Comparison of ENCODE assay signal across 8 cellular contexts in the genomic region with DNA sequence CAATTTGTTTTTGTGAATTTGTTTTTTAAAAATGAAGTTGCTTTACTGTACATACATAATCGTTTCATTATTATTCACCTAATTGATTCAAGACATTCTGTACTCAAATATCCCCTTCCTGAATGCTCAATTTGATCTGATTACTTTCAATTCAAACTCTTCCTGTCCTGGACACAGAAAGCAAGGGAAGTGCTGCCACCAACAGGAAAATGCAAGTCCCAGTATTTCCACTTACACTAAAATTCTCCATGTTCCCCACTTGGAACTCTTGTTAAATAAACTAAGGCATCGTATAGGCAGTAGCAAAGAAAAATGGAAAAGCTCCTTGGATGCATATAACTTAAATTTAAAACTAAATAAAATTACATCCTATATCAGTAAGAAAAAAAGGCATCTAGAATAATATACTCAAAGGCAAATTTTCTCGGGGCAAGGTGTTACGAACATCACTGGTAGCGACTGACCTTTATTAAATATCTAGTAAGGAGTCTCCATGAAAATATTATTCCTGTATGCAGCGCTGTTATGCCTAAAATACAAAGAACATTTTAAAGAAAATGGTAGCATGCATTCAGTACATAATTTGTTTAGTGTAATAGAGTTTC.
DNase-seq lines count a peak whose midpoint lies in the region; ATAC-seq and TF ChIP-seq lines count a peak whose summit lies in the region.

No MANE protein-coding gene starts in this region.

- no peaks in the 10 kb centered on the region for H3K36me3 ChIP-seq in mammary epithelial cell (ENCODE audit: insufficient read depth, low read length)

- intact Hi-C loops in mammary epithelial cell (cut with micrococcal nuclease): loop anchor here (1.0 to 5.0 kb wide), 2 partner anchors 150 to 806 kb away; no protein-coding TSS in a partner anchor
- intact Hi-C loops in activated CD8-positive, alpha-beta T cell treated with anti-CD3 and anti-CD28 coated beads for 36 hours (cut with micrococcal nuclease): no loop called here

- no peak overlapping the region for H3K9ac ChIP-seq in mammary epithelial cell (ENCODE audit: insufficient read depth, low read length)

- H3K4me3 Mint-ChIP-seq in nephron progenitor cell: no peak overlapping the region
- H3K4me3 Mint-ChIP-seq in activated CD8-positive, alpha-beta T cell treated with anti-CD3 and anti-CD28 coated beads for 36 hours: no peak overlapping the region

- no peaks in the 10 kb centered on the region for H3K4me1 Mint-ChIP-seq in nephron progenitor cell
- H3K4me1 Mint-ChIP-seq in activated CD8-positive, alpha-beta T cell treated with anti-CD3 and anti-CD28 coated beads for 36 hours (ENCODE audit: low read depth): no peaks in the 10 kb centered on the region

- H2AFZ ChIP-seq in mammary epithelial cell (ENCODE audit: low read depth, low read length): no peak overlapping the region

- no peaks in the 10 kb centered on the region for H3K9me3 ChIP-seq in mammary epithelial cell (replicated peaks; ENCODE audit: insufficient read depth, low read length)

- H3K4me2 ChIP-seq in mammary epithelial cell (ENCODE audit: insufficient read depth, low read depth, low read length): no peak overlapping the region

- H3K36me3 Mint-ChIP-seq in nephron progenitor cell (ENCODE audit: low read depth): no peaks in the 10 kb centered on the region
- H3K36me3 Mint-ChIP-seq in activated CD8-positive, alpha-beta T cell treated with anti-CD3 and anti-CD28 coated beads for 36 hours (ENCODE audit: low read depth): no peaks in the 10 kb centered on the region

- TF ChIP-seq CTCF in mammary epithelial cell (conservative IDR thresholded peaks at IDR 0.05 in 1 of 2, IDR thresholded peaks at IDR 0.05 in 1 of 2; ENCODE audit: extremely low read depth in 1 of 2, insufficient read depth in 1 of 2, low read depth in 1 of 2, low read length in 2 of 2) (peak; percentile 44 to 68), nephron progenitor cell (IDR thresholded peaks at IDR 0.05) (peak; percentile 49)
- no peak for TF ChIP-seq CTCF in activated CD8-positive, alpha-beta T cell treated with anti-CD3 and anti-CD28 coated beads for 36 hours (IDR thresholded peaks at IDR 0.05)

- H4K20me1 ChIP-seq in mammary epithelial cell (ENCODE audit: insufficient read depth, low read length): no peaks in the 10 kb centered on the region

- DNase-seq in GM03348 (ENCODE audit: low spot score): peak; percentile 46
- DNase-seq in NCI-H1105 (lab: John Stamatoyannopoulos, UW): peak; percentile 39
- peak; percentile 27 for DNase-seq in mammary epithelial cell
- no peak for DNase-seq in nephron progenitor cell
- DNase-seq in activated CD8-positive, alpha-beta T cell treated with anti-CD3 and anti-CD28 coated beads for 36 hours: no peak
- no peak for DNase-seq in NCI-H2171 treated with DMSO at 0.1 percent for 48 hours (lab: John Stamatoyannopoulos, UW)
- DNase-seq in 8988T: no peak
- DNase-seq in NOMO-1 (lab: John Stamatoyannopoulos, UW; ENCODE audit: unreplicated experiment in 2 of 2): no peak

- peaks cover 3% of the 10 kb centered on the region for H3K27me3 Mint-ChIP-seq in nephron progenitor cell (ENCODE audit: low read depth, poor library complexity)
- peaks cover 1% of the 10 kb centered on the region for H3K27me3 Mint-ChIP-seq in activated CD8-positive, alpha-beta T cell treated with anti-CD3 and anti-CD28 coated beads for 36 hours

- BruUV-seq in mammary epithelial cell (replicated peaks; lab: Mats Ljungman, UMichigan): no TSS peak

- H3K27ac Mint-ChIP-seq in nephron progenitor cell: no peak overlapping the region
- no peak overlapping the region for H3K27ac Mint-ChIP-seq in activated CD8-positive, alpha-beta T cell treated with anti-CD3 and anti-CD28 coated beads for 36 hours

- WGBS in mammary epithelial cell (ENCODE audit: low coverage, missing lambda C conversion rate): 61% methylated on average over 6 of the region's 6 CpGs

- ATAC-seq in activated CD8-positive, alpha-beta T cell treated with anti-CD3 and anti-CD28 coated beads for 36 hours: no peak

- in situ Hi-C loops in mammary epithelial cell (cut with MboI; ENCODE audit: low sequenced_read_pairs in 2 of 2): loop anchor here in 1 of 2 donors (25.0 kb wide), 1 partner anchor 136 kb away; no protein-coding TSS in a partner anchor

- CTCF ChIA-PET in mammary epithelial cell (lab: Charles Lee; ENCODE audit: low non-redundant PET): interaction anchor here (0.6 kb wide), 1 partner anchor 174 kb away, joined by 5 read pairs; no protein-coding TSS in a partner anchor
- CTCF ChIA-PET in activated CD8-positive, alpha-beta T cell treated with anti-CD3 and anti-CD28 coated beads for 36 hours (lab: Charles Lee): no interaction called here

- H3K9me3 Mint-ChIP-seq in nephron progenitor cell: no peaks in the 10 kb centered on the region
- no peaks in the 10 kb centered on the region for H3K9me3 Mint-ChIP-seq in activated CD8-positive, alpha-beta T cell treated with anti-CD3 and anti-CD28 coated beads for 36 hours

- no peak overlapping the region for H3K4me3 ChIP-seq in mammary epithelial cell (replicated peaks in 1 of 3; ENCODE audit: insufficient read depth in 1 of 3, low read depth in 2 of 3, low read length in 3 of 3)

- H3K79me2 ChIP-seq in mammary epithelial cell (ENCODE audit: insufficient read depth, low read length): no peaks in the 10 kb centered on the region

- dilution Hi-C loops in mammary epithelial cell (cut with HindIII; ENCODE audit: low sequenced_read_pairs): no loop called here

- no peak overlapping the region for H3K27ac ChIP-seq in mammary epithelial cell (ENCODE audit: insufficient read depth, low read depth, low read length)

- POLR2A ChIA-PET in activated CD8-positive, alpha-beta T cell treated with anti-CD3 and anti-CD28 coated beads for 36 hours (lab: Charles Lee): no interaction called here

- H3K27me3 ChIP-seq in mammary epithelial cell (ENCODE audit: insufficient read depth, low read length): no peaks in the 10 kb centered on the region

- no peaks in the 10 kb centered on the region for H3K4me1 ChIP-seq in mammary epithelial cell (ENCODE audit: insufficient read depth, low read length)

Comparison
In these comparisons a context has a peak if more than half of its experiments do, and no peak if none do; other contexts are left out.
1. DNase-seq: peak in GM03348 (single experiment), NCI-H1105 (single experiment) and mammary epithelial cell (single experiment); none in nephron progenitor cell (single experiment), activated CD8-positive, alpha-beta T cell treated with anti-CD3 and anti-CD28 coated beads for 36 hours (single experiment), NCI-H2171 treated with DMSO at 0.1 percent for 48 hours (single experiment), 8988T (single experiment) and NOMO-1 (0 of 2).